In the genomic region with DNA sequence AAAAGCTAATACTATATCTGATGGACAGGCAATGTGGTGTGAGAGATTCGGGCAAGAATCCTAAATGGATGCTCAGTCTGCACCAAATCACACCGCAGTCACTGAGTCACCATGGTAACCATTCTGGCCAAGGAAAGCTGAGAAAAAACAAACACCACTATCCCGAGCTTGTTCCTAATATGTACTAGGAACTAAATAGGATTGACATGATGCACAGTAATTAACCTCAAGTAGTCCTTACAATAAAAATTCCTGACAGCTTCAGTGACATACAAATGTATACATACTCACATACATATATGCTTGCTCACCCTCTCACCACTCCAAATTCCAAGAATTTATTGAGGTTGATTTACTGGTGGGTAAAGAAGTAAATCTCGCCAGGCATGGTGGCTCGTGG, we compare ENCODE assay signal across 1 cellular context.
TF ChIP-seq lines count a peak whose summit lies in the region.

No MANE protein-coding gene starts in this region.

TF ChIP-seq in K562, 482 proteins besides CTCF, POLR2A, EP300 and RAD21:
- TF ChIP-seq PTRF (tag; IDR thresholded peaks at IDR 0.05), result no peak
- peak; percentile 46 for TF ChIP-seq RFX1 (IDR thresholded peaks at IDR 0.05)
- TF ChIP-seq ZNF140 (CRISPR knock-in tag; IDR thresholded peaks at IDR 0.05), result no peak
